ENCODE assay signal across 16 cellular contexts in genomic region chr22:17945156-17945850, GRCh38.
DNase-seq lines count a peak whose midpoint lies in the region; ATAC-seq and TF ChIP-seq lines count a peak whose summit lies in the region.
"Had no signal": no experiment of that assay in that cellular context is flagged by ENCODE, and none has a peak within 500 bp of the region (broad histone marks: within the 10 kb centered on the region; RNA-seq: fewer than 3 reads in every experiment).

No MANE protein-coding gene starts in this region.

- H3K27me3 ChIP-seq in RWPE2 (ENCODE audit: insufficient read depth, poor library complexity, severe bottlenecking), result no peaks in the 10 kb centered on the region
- no peaks in the 10 kb centered on the region for H3K27me3 ChIP-seq in muscle layer of colon (ENCODE audit: control insufficient read depth in 1 of 2, insufficient read depth in 2 of 2, low read length in 2 of 2)
- no peaks in the 10 kb centered on the region for H3K27me3 ChIP-seq in stomach

- WGBS in stomach, 5 donors, result 75 to 91% (median 83%) methylated on average over 15 of the region's 15 CpGs

- TF ChIP-seq POLR2A in stomach (IDR thresholded peaks at IDR 0.05), result no peak

- H3K36me3 ChIP-seq in RWPE2 (ENCODE audit: low read depth) (no peaks in the 10 kb centered on the region), muscle layer of colon (ENCODE audit: insufficient read depth, low read length) (no peaks in the 10 kb centered on the region), stomach (no peaks in the 10 kb centered on the region)

- ATAC-seq in RWPE2 (ENCODE audit: low read depth), result no peak
- ATAC-seq: CD8-positive, alpha-beta T cell had no signal

- H3K9ac ChIP-seq in muscle layer of colon (ENCODE audit: low read length), result peak overlapping the region; percentile 2

- TF ChIP-seq EP300 in stomach (IDR thresholded peaks at IDR 0.05), result no peak

- H3K27ac ChIP-seq in RWPE2 (ENCODE audit: poor library complexity, severe bottlenecking) (peak overlapping the region; percentile 41), coronary artery (peak overlapping the region; percentile 16 to 46), muscle layer of colon (ENCODE audit: low read depth, low read length) (peak overlapping the region; percentile 73), stomach (peak overlapping the region in 4 of 5 donors; percentile 20 to 69 (median 40))

- H3K4me1 ChIP-seq in RWPE2 (ENCODE audit: insufficient read depth, poor library complexity, severe bottlenecking) (peaks cover 28% of the 10 kb centered on the region), muscle layer of colon (ENCODE audit: insufficient read depth, low read length) (peaks cover 67% of the 10 kb centered on the region), stomach (peaks cover 18 to 76% (median 53%) of the 10 kb centered on the region in 4 donors)

- intact Hi-C loops in stomach (cut with DNase I; ENCODE audit: low total_unique reads), result no loop called here

- DNase-seq in RWPE2 (ENCODE audit: low spot score) (no peak), coronary artery (ENCODE audit: low spot score) (no peak), stomach (no peak), 8988T (no peak), NCI-H2107 (lab: John Stamatoyannopoulos, UW) (no peak), NCI-H146 treated with DMSO at 0.1 percent for 48 hours (lab: John Stamatoyannopoulos, UW; ENCODE audit: unreplicated experiment) (no peak)
- DNase-seq: activated CD4-positive, alpha-beta T cell treated with anti-CD3 and anti-CD28 coated beads, Interleukin-2, amount 10 ng/mL, durations not matched to agents 24 days and 14 days; aorta; CD8-positive, alpha-beta T cell; EL; NCI-H187 treated with DMSO at 0.1 percent for 48 hours; NCI-H748 treated with DMSO at 0.1 percent for 48 hours; RPMI8226; stimulated activated CD4-positive, alpha-beta T cell treated with anti-CD3 and anti-CD28 coated beads, Interleukin-4, amount 100 ng/mL, for 1 hour had no signal

- TF ChIP-seq CTCF in RWPE2 (IDR thresholded peaks at IDR 0.05; ENCODE audit: poor library complexity, severe bottlenecking) (no peak), coronary artery (IDR thresholded peaks at IDR 0.05) (no peak), stomach (IDR thresholded peaks at IDR 0.05) (no peak)

- no peaks in the 10 kb centered on the region for H3K9me3 ChIP-seq in RWPE2 (ENCODE audit: severe bottlenecking)
- no peaks in the 10 kb centered on the region for H3K9me3 ChIP-seq in muscle layer of colon (ENCODE audit: low read length)
- H3K9me3 ChIP-seq in stomach, result no peaks in the 10 kb centered on the region

- no peak overlapping the region for H3K4me3 ChIP-seq in RWPE2 (ENCODE audit: severe bottlenecking)
- no peak overlapping the region for H3K4me3 ChIP-seq in coronary artery
- H3K4me3 ChIP-seq in muscle layer of colon (ENCODE audit: low read depth in 1 of 2, low read length in 2 of 2), result no peak overlapping the region
- H3K4me3 ChIP-seq in stomach, result no peak overlapping the region
- H3K4me3 ChIP-seq: K562 had no signal
